17 cellular contexts compared by ENCODE assay signal in the genomic region with DNA sequence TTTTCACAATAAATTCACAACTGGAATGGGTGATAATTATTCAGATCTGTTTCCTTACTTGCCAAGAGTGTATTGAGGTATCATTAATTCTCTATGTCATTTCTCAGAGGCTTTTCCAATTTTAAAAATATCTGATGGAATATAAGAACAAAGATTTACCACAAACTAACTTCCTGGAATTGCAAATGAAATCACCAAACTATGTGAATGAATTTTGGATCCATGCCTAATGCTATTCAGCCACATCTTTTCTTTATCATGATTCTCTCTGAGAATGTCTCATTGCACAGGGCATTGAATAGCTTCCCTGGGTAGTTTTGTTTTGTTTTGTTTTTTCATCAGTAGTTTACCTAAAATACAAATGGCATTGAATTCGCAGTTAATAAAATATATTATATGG.
DNase-seq lines count a peak whose midpoint lies in the region; TF ChIP-seq lines count a peak whose summit lies in the region.
"Had no signal": no experiment of that assay in that cellular context is flagged by ENCODE, and none has a peak within 500 bp of the region (broad histone marks: within the 10 kb centered on the region; RNA-seq: fewer than 3 reads in every experiment).

No MANE protein-coding gene starts in this region.

- in situ Hi-C loops in brain microvascular endothelial cell (cut with HindIII; ENCODE audit: low pct_ligation_motif_present, low sequenced_read_pairs), result loop anchor here (25.0 kb wide), 1 partner anchor 152 kb away; no protein-coding TSS in a partner anchor

- H3K27ac ChIP-seq in brain microvascular endothelial cell, result no peak overlapping the region

- no peaks in the 10 kb centered on the region for H3K36me3 ChIP-seq in brain microvascular endothelial cell (replicated peaks)

- H3K27me3 ChIP-seq in brain microvascular endothelial cell (replicated peaks), result no peaks in the 10 kb centered on the region

- H3K4me3 ChIP-seq in brain microvascular endothelial cell (ENCODE audit: low read depth, low read length) (no peak overlapping the region), fibroblast of pulmonary artery (replicated peaks; ENCODE audit: low read depth, low read length) (no peak overlapping the region)
- H3K4me3 ChIP-seq: GM23338 had no signal

- DNase-seq in NCI-H226, result peak; percentile 33
- peak; percentile 41 for DNase-seq in brain microvascular endothelial cell
- peak; percentile 72 for DNase-seq in fibroblast of pulmonary artery (ENCODE audit: low read depth)
- DNase-seq in NCI-H146 (lab: John Stamatoyannopoulos, UW), result no peak
- DNase-seq in occipital lobe (lab: John Stamatoyannopoulos, UW), result no peak
- DNase-seq in cerebellar nuclear complex (lab: John Stamatoyannopoulos, UW), result no peak
- DNase-seq in cerebellar cortex (ENCODE audit: low spot score), result no peak
- DNase-seq: Calu3; CD4-positive, alpha-beta memory T cell; DMS53; KG1; NCI-H1048; NCI-H2081 treated with DMSO at 0.1 percent for 48 hours; NCI-H510A treated with DMSO at 0.1 percent for 48 hours; Right ventricle myocardium superior; SK-N-SH had no signal

- TF ChIP-seq CTCF in brain microvascular endothelial cell (IDR thresholded peaks at IDR 0.05; ENCODE audit: low read depth, low read length, missing control alignments) (no peak), fibroblast of pulmonary artery (IDR thresholded peaks at IDR 0.05; ENCODE audit: low read length, missing control alignments) (no peak)

Comparison
In these comparisons a context has a peak if more than half of its experiments do, and no peak if none do; other contexts are left out.
1. DNase-seq: peak in NCI-H226 (single experiment), brain microvascular endothelial cell (single experiment) and fibroblast of pulmonary artery (single experiment); none in NCI-H146 (single experiment), occipital lobe (single experiment), cerebellar nuclear complex (0 of 2) and cerebellar cortex (single experiment).